ENCODE assay signal across 20 cellular contexts in the genomic region with DNA sequence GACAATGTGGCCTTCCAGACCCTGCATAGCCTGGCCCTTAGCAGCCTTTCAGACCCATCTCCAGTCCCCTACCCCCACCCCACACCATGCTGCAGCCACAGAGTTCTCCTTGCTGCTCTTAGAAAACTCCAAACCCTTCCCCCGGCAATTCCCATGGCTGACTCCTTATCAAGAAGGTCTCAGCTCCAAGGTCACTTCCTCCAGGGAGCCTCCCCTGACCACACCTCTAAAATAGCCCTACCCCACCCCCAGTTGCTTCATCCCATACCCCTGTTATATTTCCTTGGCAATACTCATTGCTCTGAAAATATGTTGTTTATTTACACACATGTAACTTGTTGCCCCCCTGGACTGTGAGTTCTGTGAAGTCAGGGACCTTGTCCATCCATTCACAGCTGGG. TPM values are rescaled to one million over a fixed set of nuclear protein-coding genes. Genes with fewer than 3 reads are reported as not detected.
DNase-seq lines count a peak whose midpoint lies in the region; ATAC-seq, FAIRE-seq and TF ChIP-seq lines count a peak whose summit lies in the region.
"Had no signal": no experiment of that assay in that cellular context is flagged by ENCODE, and none has a peak within 500 bp of the region (broad histone marks: within the 10 kb centered on the region; RNA-seq: fewer than 3 reads in every experiment).

No MANE protein-coding gene starts in this region.

- peaks cover 51% of the 10 kb centered on the region for H3K4me1 Mint-ChIP-seq in activated T-cell treated with anti-CD3 and anti-CD28 coated beads, Interleukin-2, amount 50 U/mL, for 24 hours (ENCODE audit: low read depth)
- H3K4me1 Mint-ChIP-seq in neural progenitor cell = peaks cover 75% of the 10 kb centered on the region

- 6% methylated on average over 1 of the region's 1 CpG for WGBS in K562 (ENCODE audit: insufficient coverage, low coverage, missing lambda C conversion rate)

- H3K27me3 ChIP-seq in OCI-LY3 (ENCODE audit: low read depth, low read length) (no peaks in the 10 kb centered on the region), K562 (ENCODE audit: control insufficient read depth in 2 of 2, insufficient read depth in 2 of 2, low read length in 2 of 2) (peaks cover 17 to 64% of the 10 kb centered on the region in 2 experiments; a peak in 4 of 5 replicates), neural progenitor cell (peaks cover 46% of the 10 kb centered on the region)

- H3K36me3 Mint-ChIP-seq in activated T-cell treated with anti-CD3 and anti-CD28 coated beads, Interleukin-2, amount 50 U/mL, for 24 hours (ENCODE audit: low read depth) = no peaks in the 10 kb centered on the region
- H3K36me3 Mint-ChIP-seq in neural progenitor cell = no peaks in the 10 kb centered on the region

- intact Hi-C loops in K562 (cut with micrococcal nuclease) = no loop called here

- in situ Hi-C loops in K562 (cut with MboI) = no loop called here

- H3K4me3 Mint-ChIP-seq in activated T-cell treated with anti-CD3 and anti-CD28 coated beads, Interleukin-2, amount 50 U/mL, for 24 hours = no peak overlapping the region
- no peak overlapping the region for H3K4me3 Mint-ChIP-seq in neural progenitor cell

- FAIRE-seq in K562 (lab: Jason Lieb, UNC) = no peak
- FAIRE-seq: A549, GM12878 had no signal

- H3K4me1 ChIP-seq in OCI-LY3 (ENCODE audit: low read length) = peaks cover 37% of the 10 kb centered on the region
- H3K4me1 ChIP-seq in K562 (replicated peaks in 1 of 2; ENCODE audit: control insufficient read depth in 2 of 2, insufficient read depth in 2 of 2, low read length in 2 of 2) = peaks cover 27 to 37% of the 10 kb centered on the region in 2 experiments
- peaks cover 58% of the 10 kb centered on the region for H3K4me1 ChIP-seq in neural progenitor cell

- TF ChIP-seq EP300 in K562 (IDR thresholded peaks at IDR 0.05; ENCODE audit: low read length) = no peak

- POLR2A ChIA-PET in K562 (lab: Yijun Ruan, JAX) = interaction anchor here (1.5 kb wide), 1 partner anchor 17 kb away, joined by 4 read pairs; no protein-coding TSS in a partner anchor

- no peak for TF ChIP-seq RAD21 in K562 (CRISPR knock-in tag; conservative IDR thresholded peaks at IDR 0.05 in 1 of 2, IDR thresholded peaks at IDR 0.05 in 1 of 2)

- no peaks in the 10 kb centered on the region for H3K9me1 ChIP-seq in K562 (ENCODE audit: control insufficient read depth, insufficient read depth, low read length)

- H3K9me3 Mint-ChIP-seq in activated T-cell treated with anti-CD3 and anti-CD28 coated beads, Interleukin-2, amount 50 U/mL, for 24 hours = no peaks in the 10 kb centered on the region
- no peaks in the 10 kb centered on the region for H3K9me3 Mint-ChIP-seq in neural progenitor cell
- H3K9me3 Mint-ChIP-seq: CD8-positive, alpha-beta memory T cell had no signal

- H3K4me2 ChIP-seq in OCI-LY3 (ENCODE audit: low read length) (peak overlapping the region; percentile 50), K562 (ENCODE audit: insufficient read depth, low read length) (no peak overlapping the region), neural progenitor cell (no peak overlapping the region)
- H3K4me2 ChIP-seq: A549 had no signal

- H3K27ac Mint-ChIP-seq in activated T-cell treated with anti-CD3 and anti-CD28 coated beads, Interleukin-2, amount 50 U/mL, for 24 hours = peak overlapping the region; percentile 60
- H3K27ac Mint-ChIP-seq in neural progenitor cell = peak overlapping the region; percentile 80

- H2AFZ ChIP-seq in OCI-LY3 (ENCODE audit: low read depth, low read length) (no peak overlapping the region), K562 (ENCODE audit: low read depth, low read length) (no peak overlapping the region), neural progenitor cell (replicated peaks) (no peak overlapping the region)

- peaks cover 21% of the 10 kb centered on the region for H3K27me3 Mint-ChIP-seq in activated T-cell treated with anti-CD3 and anti-CD28 coated beads, Interleukin-2, amount 50 U/mL, for 24 hours
- peaks cover 37% of the 10 kb centered on the region for H3K27me3 Mint-ChIP-seq in neural progenitor cell (ENCODE audit: insufficient read depth, low read depth)

- CTCF ChIA-PET in K562 (lab: Yijun Ruan, JAX; ENCODE audit: low intra/inter-chr PET ratio) = no interaction called here

- H4K20me1 ChIP-seq in OCI-LY3 (ENCODE audit: insufficient read depth, low read length) = no peaks in the 10 kb centered on the region
- peaks cover 42% of the 10 kb centered on the region for H4K20me1 ChIP-seq in K562 (replicated peaks; ENCODE audit: control insufficient read depth, insufficient read depth, low read length)
- no peaks in the 10 kb centered on the region for H4K20me1 ChIP-seq in neural progenitor cell (ENCODE audit: low read depth)

- H3K4me3 ChIP-seq in OCI-LY3 (ENCODE audit: low read length) (no peak overlapping the region), K562 (no peak overlapping the region), neural progenitor cell (no peak overlapping the region), coronary artery (no peak overlapping the region)
- H3K4me3 ChIP-seq: A549, BLaER1, GM12878 had no signal

- H3K9me3 ChIP-seq in OCI-LY3 (ENCODE audit: insufficient read depth, low read length) = no peaks in the 10 kb centered on the region
- H3K9me3 ChIP-seq in K562 (replicated peaks; ENCODE audit: control insufficient read depth, insufficient read depth, low read depth, low read length) = no peaks in the 10 kb centered on the region
- H3K9me3 ChIP-seq in neural progenitor cell (ENCODE audit: low read depth) = no peaks in the 10 kb centered on the region
- H3K9me3 ChIP-seq: A549, BLaER1 had no signal

- no peaks in the 10 kb centered on the region for H3K79me2 ChIP-seq in OCI-LY3 (ENCODE audit: low read length)
- no peaks in the 10 kb centered on the region for H3K79me2 ChIP-seq in K562 (ENCODE audit: control insufficient read depth, insufficient read depth, low read length)
- no peaks in the 10 kb centered on the region for H3K79me2 ChIP-seq in neural progenitor cell (ENCODE audit: low read depth)

- no TSS peak for BruUV-seq in K562 (replicated peaks; lab: Mats Ljungman, UMichigan)

- H3K36me3 ChIP-seq in OCI-LY3 (replicated peaks; ENCODE audit: low read depth, low read length) (no peaks in the 10 kb centered on the region), K562 (ENCODE audit: control insufficient read depth, insufficient read depth, low read length) (no peaks in the 10 kb centered on the region), neural progenitor cell (no peaks in the 10 kb centered on the region)
- H3K36me3 ChIP-seq: BLaER1 had no signal

- no peak for TF ChIP-seq POLR2A in K562 (conservative IDR thresholded peaks at IDR 0.05)

- no peak for ATAC-seq in K562
- ATAC-seq: A549 had no signal

- TF ChIP-seq CTCF in OCI-LY3 (IDR thresholded peaks at IDR 0.05; ENCODE audit: low read depth, low read length) (no peak), K562 (IDR thresholded peaks at IDR 0.05 in 2 of 3, conservative IDR thresholded peaks at IDR 0.05 in 1 of 3; ENCODE audit: insufficient read depth in 2 of 3, low read depth in 1 of 3, low read length in 3 of 3) (no peak), neural progenitor cell (IDR thresholded peaks at IDR 0.05) (no peak), coronary artery (IDR thresholded peaks at IDR 0.05) (no peak)

- H3F3A ChIP-seq in neural progenitor cell (ENCODE audit: low read depth) = peaks cover 30% of the 10 kb centered on the region

- H3K27ac ChIP-seq in OCI-LY3 (ENCODE audit: low read length) (peak overlapping the region; percentile 46; the same call in 1 of the 2 replicates), K562 (ENCODE audit: extremely low read depth, low read depth, low read length) (no peak overlapping the region), neural progenitor cell (no peak overlapping the region), coronary artery (no peak overlapping the region)
- H3K27ac ChIP-seq: BLaER1 had no signal

- H3K9ac ChIP-seq in OCI-LY3 (ENCODE audit: low read length) = no peak overlapping the region
- H3K9ac ChIP-seq in K562 (ENCODE audit: insufficient read depth in 1 of 2, low read depth in 2 of 2, low read length in 2 of 2) = no peak overlapping the region
- no peak overlapping the region for H3K9ac ChIP-seq in neural progenitor cell
- H3K9ac ChIP-seq: BLaER1 had no signal

- DNase-seq in activated T-cell treated with anti-CD3 and anti-CD28 coated beads, Interleukin-2, amount 50 U/mL, for 24 hours = no peak
- no peak for DNase-seq in activated T-cell treated with anti-CD3 and anti-CD28 coated beads, Interleukin-2, amount 50 U/mL, for 48 hours
- no peak for DNase-seq in K562 (ENCODE audit: extremely low read depth in 1 of 4, low spot score in 3 of 4)
- DNase-seq in neural progenitor cell (ENCODE audit: low spot score) = no peak
- DNase-seq in NCI-H1092 (lab: John Stamatoyannopoulos, UW) = no peak
- DNase-seq in activated naive CD4-positive, alpha-beta T cell treated with anti-CD3 and anti-CD28 coated beads, Interleukin-2, amount 50 U/mL, for 16 hours = no peak
- DNase-seq in coronary artery (ENCODE audit: low spot score) = no peak
- DNase-seq: CD8-positive, alpha-beta memory T cell; DMS53; EL; GOT3; NCI-H1694 treated with DMSO at 0.1 percent for 48 hours; NCI-H2227 treated with DMSO at 0.1 percent for 48 hours; NCI-H510A treated with DMSO at 0.1 percent for 48 hours; NCI-H774; SIG-M5 had no signal

RNA-seq across cellular contexts. Expression of a gene that starts 4.3 kb away (rescaled TPM):
- 0.42 and 2.8 TPM in 2 replicates for total RNA-seq in K562 (2011; cell fraction: chromatin; rRNA removed; ENCODE audit: low replicate concordance)
- 1.2 and 2.5 TPM in 2 replicates for total RNA-seq in K562 (2011; cell fraction: nucleolus; rRNA removed)
- total RNA-seq in K562 (2011; cell fraction: nucleoplasm; rRNA removed) = 0.31 and 0.44 TPM in 2 replicates
- 0.23 and 0.33 TPM in 2 replicates for total RNA-seq in K562 (2014; rRNA removed)
- 0.04 TPM in 1 of 2 replicates, not detected in the other for total RNA-seq in K562 (2014; rRNA removed; fragmentation: Illumina TruSeq; extraction: Trizol)
- 0.22 and 0.23 TPM in 2 replicates for total RNA-seq in K562 (2015; rRNA removed; fragmentation: Illumina TruSeq; extraction: Trizol)
- 0.22 and 0.34 TPM in 2 replicates for total RNA-seq in K562 (2021)
- polyA plus RNA-seq in K562 (2011; rRNA removed) = 0.14 and 0.38 TPM in 2 replicates
- polyA plus RNA-seq in K562 (2011; cell fraction: cytosol; rRNA removed) = 0.27 and 0.35 TPM in 2 replicates
- polyA plus RNA-seq in K562 (2011; cell fraction: nucleus; rRNA removed) = 2.0 and 3.4 TPM in 2 replicates
- 0.17 and 0.54 TPM in 2 replicates for polyA plus RNA-seq in K562 (2012)
- polyA plus RNA-seq in K562 (2014; fragmentation: Illumina TruSeq; extraction: Trizol) = 0.07 and 0.11 TPM in 2 replicates
- polyA plus RNA-seq in K562 (2014; fragmentation: Nextera tagmentation; extraction: Ambion mirVana) = not detected
- polyA plus RNA-seq in K562 (2014; rRNA removed) = 0.18 and 0.20 TPM in 2 replicates
- 0.09 and 0.53 TPM in 2 replicates for polyA minus RNA-seq in K562 (2011; rRNA and poly(A)+ RNA removed)
- 1.2 TPM in 1 of 2 replicates, not detected in the other for polyA minus RNA-seq in K562 (2011; cell fraction: cytosol; rRNA and poly(A)+ RNA removed)
- polyA minus RNA-seq in K562 (2011; cell fraction: nucleus; rRNA and poly(A)+ RNA removed) = 0.67 and 1.7 TPM in 2 replicates
- total RNA-seq in neural progenitor cell (ENCODE audit: low replicate concordance) = 7.1 and 21.2 TPM in 2 replicates

RNA-seq across cellular contexts. Expression of a gene that starts 47.4 kb away (rescaled TPM):
- total RNA-seq in K562 (2011; cell fraction: chromatin; rRNA removed; ENCODE audit: low replicate concordance) = 1.5 and 3.2 TPM in 2 replicates
- 2.8 and 3.0 TPM in 2 replicates for total RNA-seq in K562 (2011; cell fraction: nucleolus; rRNA removed)
- 3.4 and 4.1 TPM in 2 replicates for total RNA-seq in K562 (2011; cell fraction: nucleoplasm; rRNA removed)
- total RNA-seq in K562 (2014; rRNA removed) (0.20 and 0.27 TPM in 2 replicates), K562 (2014; rRNA removed; fragmentation: Illumina TruSeq; extraction: Trizol) (0.16 and 0.36 TPM in 2 replicates), K562 (2015; rRNA removed; fragmentation: Illumina TruSeq; extraction: Trizol) (0.23 and 0.25 TPM in 2 replicates), K562 (2021) (0.22 and 0.71 TPM in 2 replicates), neural progenitor cell (ENCODE audit: low replicate concordance) (1.4 and 3.1 TPM in 2 replicates)
- polyA plus RNA-seq in K562 (2011; rRNA removed) (0.39 and 0.63 TPM in 2 replicates), K562 (2014; fragmentation: Illumina TruSeq; extraction: Trizol) (0.19 and 0.42 TPM in 2 replicates), K562 (2014; fragmentation: Nextera tagmentation; extraction: Ambion mirVana) (under 1 TPM in 1 of 2 experiments, not detected in 1; 0.03 TPM), K562 (2014; rRNA removed) (0.25 and 0.46 TPM in 2 replicates)
- polyA plus RNA-seq in K562 (2011; cell fraction: cytosol; rRNA removed) = 0.31 and 0.60 TPM in 2 replicates
- polyA plus RNA-seq in K562 (2011; cell fraction: nucleus; rRNA removed) = 1.6 and 2.8 TPM in 2 replicates
- polyA plus RNA-seq in K562 (2012) = 0.17 and 1.2 TPM in 2 replicates
- polyA minus RNA-seq in K562 (2011; rRNA and poly(A)+ RNA removed) = 0.21 and 0.67 TPM in 2 replicates
- polyA minus RNA-seq in K562 (2011; cell fraction: cytosol; rRNA and poly(A)+ RNA removed) = 0.38 TPM in 1 of 2 replicates, not detected in the other
- 1.00 and 1.9 TPM in 2 replicates for polyA minus RNA-seq in K562 (2011; cell fraction: nucleus; rRNA and poly(A)+ RNA removed)
- polyA plus RNA-seq: CD8-positive, alpha-beta memory T cell had no signal
